Comparison of ENCODE assay signal across 29 cellular contexts in the genomic region with DNA sequence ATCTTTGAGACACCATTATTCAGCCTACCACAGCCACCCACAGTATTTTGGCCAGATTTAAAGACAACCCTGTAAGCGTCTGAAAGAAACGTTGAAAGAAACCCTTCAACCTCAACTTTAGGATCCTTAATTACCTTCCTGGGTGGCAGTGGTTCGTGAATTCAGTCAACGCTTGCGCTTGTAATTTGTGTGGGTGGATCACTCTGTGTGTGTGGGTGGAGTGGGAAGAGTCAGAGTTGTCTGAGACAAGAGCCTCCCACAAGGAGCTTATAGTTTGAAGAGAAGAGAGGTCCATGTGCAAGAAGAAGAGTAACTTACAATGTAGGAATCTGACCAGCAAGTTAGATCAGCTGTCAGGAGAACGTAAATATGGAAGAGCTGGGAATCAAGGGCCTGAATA.
"Had no signal": no experiment of that assay in that cellular context is flagged by ENCODE, and none has a peak within 500 bp of the region (broad histone marks: within the 10 kb centered on the region; RNA-seq: fewer than 3 reads in every experiment).

No MANE protein-coding gene starts in this region.

- H3K36me3 ChIP-seq: neutrophil, sigmoid colon, tibial artery had no signal

- H3K27me3 ChIP-seq: dorsolateral prefrontal cortex, gastroesophageal sphincter, heart left ventricle, neutrophil, sigmoid colon, testis, tibial artery had no signal

- H3K4me1 ChIP-seq: testis had no signal

- H3K27ac ChIP-seq: dorsolateral prefrontal cortex, epithelial cell of prostate, gastroesophageal sphincter, neutrophil, parathyroid adenoma, sigmoid colon, testis, tibial artery had no signal

- H3K27ac Mint-ChIP-seq: memory B cell; natural killer cell treated with Interleukin-12 subunit alpha and Interleukin-12 subunit beta and Interleukin-15 and Interleukin-18, amount 100 ng/mL, for 72 hours; progenitor cell of endocrine pancreas; type B pancreatic cell had no signal

- ATAC-seq: esophagus mucosa; gastroesophageal sphincter; heart left ventricle; left cardiac atrium; natural killer cell treated with Interleukin-12 subunit alpha and Interleukin-12 subunit beta and Interleukin-15 and Interleukin-18, amount 100 ng/mL, for 72 hours; right cardiac atrium; stimulated activated naive CD8-positive, alpha-beta T cell treated with anti-CD3 and anti-CD28 coated beads, Interleukin-15, amount 100 ng/mL, for 72 hours had no signal

- H3K27me3 Mint-ChIP-seq: memory B cell; naive B cell; natural killer cell treated with Interleukin-12 subunit alpha and Interleukin-12 subunit beta and Interleukin-15 and Interleukin-18, amount 100 ng/mL, for 72 hours; progenitor cell of endocrine pancreas; stimulated activated naive CD8-positive, alpha-beta T cell treated with anti-CD3 and anti-CD28 coated beads, Interleukin-15, amount 100 ng/mL, for 72 hours; type B pancreatic cell had no signal

- H3K4me3 Mint-ChIP-seq: memory B cell; natural killer cell treated with Interleukin-12 subunit alpha and Interleukin-12 subunit beta and Interleukin-15 and Interleukin-18, amount 100 ng/mL, for 72 hours; neural crest cell; stimulated activated naive CD8-positive, alpha-beta T cell treated with anti-CD3 and anti-CD28 coated beads, Interleukin-15, amount 100 ng/mL, for 72 hours; type B pancreatic cell had no signal

- H3K4me3 ChIP-seq: dorsolateral prefrontal cortex, gastroesophageal sphincter, heart left ventricle, lung, sigmoid colon, testis, tibial artery had no signal

- H3K9me3 Mint-ChIP-seq: natural killer cell treated with Interleukin-12 subunit alpha and Interleukin-12 subunit beta and Interleukin-15 and Interleukin-18, amount 100 ng/mL, for 72 hours; type B pancreatic cell had no signal

- H3K36me3 Mint-ChIP-seq: natural killer cell treated with Interleukin-12 subunit alpha and Interleukin-12 subunit beta and Interleukin-15 and Interleukin-18, amount 100 ng/mL, for 72 hours; type B pancreatic cell had no signal

- H3K9ac ChIP-seq: parathyroid adenoma had no signal

- FAIRE-seq: islet of Langerhans had no signal

- DNase-seq: caudate nucleus; cerebellar nuclear complex; dorsolateral prefrontal cortex; effector CD4-positive, alpha-beta T cell; foreskin fibroblast; heart left ventricle; hippocampal formation; left cardiac atrium; naive B cell; right cardiac atrium; sigmoid colon; stimulated activated CD4-positive, alpha-beta T cell treated with anti-CD3 and anti-CD28 coated beads, Interleukin-15, amount 100 ng/mL, for 24 hours; stimulated activated CD4-positive, alpha-beta T cell treated with anti-CD3 and anti-CD28 coated beads, Interleukin-2, amount 100 ng/mL, for 48 hours; stimulated activated naive CD4-positive, alpha-beta T cell; stimulated activated naive CD8-positive, alpha-beta T cell treated with anti-CD3 and anti-CD28 coated beads, Interleukin-15, amount 100 ng/mL, for 72 hours; testis had no signal

- H3K9me3 ChIP-seq: neutrophil, testis, tibial artery had no signal
